In the genomic region with DNA sequence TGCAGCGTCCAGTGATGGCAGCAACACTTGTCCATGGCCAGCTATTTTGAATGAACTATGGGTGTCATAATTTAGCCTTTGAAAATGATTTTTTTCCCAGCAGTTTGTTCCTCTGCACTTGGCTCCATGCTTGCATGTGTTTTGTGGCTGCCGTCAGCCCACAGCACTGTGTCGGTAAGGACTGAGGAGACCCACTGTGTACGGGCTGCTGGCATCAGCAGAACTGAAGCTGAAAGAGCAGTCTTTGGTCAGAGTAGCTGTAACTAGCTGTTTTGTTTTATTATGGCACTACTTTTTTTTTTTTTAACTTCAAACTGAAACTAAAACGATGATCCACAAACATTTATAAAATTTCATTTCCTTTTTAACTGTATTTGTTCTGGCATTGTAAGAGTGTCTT, we compare ENCODE assay signal across 20 cellular contexts. TPM values are rescaled to one million over a fixed set of nuclear protein-coding genes. Genes with fewer than 3 reads are reported as not detected.
DNase-seq lines count a peak whose midpoint lies in the region; ATAC-seq and TF ChIP-seq lines count a peak whose summit lies in the region.
"Had no signal": no experiment of that assay in that cellular context is flagged by ENCODE, and none has a peak within 500 bp of the region (broad histone marks: within the 10 kb centered on the region; RNA-seq: fewer than 3 reads in every experiment).

No MANE protein-coding gene starts in this region.

- DNase-seq in activated CD4-positive, alpha-beta T cell treated with anti-CD3 and anti-CD28 coated beads for 36 hours, result no peak
- no peak for DNase-seq in activated CD4-positive, alpha-beta T cell treated with anti-CD3 and anti-CD28 coated beads for 48 hours
- no peak for DNase-seq in activated T-helper 2 cell treated with anti-CD3 and anti-CD28 coated beads, Interferon-gamma antibody, Interleukin-2, Interleukin-4, amounts not matched to agents 10 μg/mL and 5 μg/mL and 100 μg/mL, durations not matched to agents 14 hours and 24 hours and 36 hours (ENCODE audit: low spot score)
- DNase-seq in fibroblast of mammary gland (ENCODE audit: low read depth) (peak; percentile 16), germinal center (ENCODE audit: low spot score) (no peak), middle frontal gyrus (ENCODE audit: extremely low spot score, low spot score) (no peak)
- DNase-seq in stimulated activated CD4-positive, alpha-beta T cell treated with anti-CD3 and anti-CD28 coated beads, Interleukin-1b, Interleukin-23, amount 100 ng/mL, for 48 hours, result no peak
- DNase-seq: activated CD4-positive, alpha-beta T cell treated with anti-CD3 and anti-CD28 coated beads, Interleukin-2, amount 50 U/mL, for 4 hours; activated gamma-delta T cell; effector CD8-positive, alpha-beta T cell; mammary epithelial cell; NCI-H1436 treated with DMSO at 0.1 percent for 48 hours; NCI-H2227 treated with DMSO at 0.1 percent for 48 hours; SHP77; stimulated activated CD4-positive, alpha-beta T cell treated with anti-CD3 and anti-CD28 coated beads, Interleukin-4, amount 100 ng/mL, for 1 hour; stimulated activated CD8-positive, alpha-beta memory T cell treated with anti-CD3 and anti-CD28 coated beads, Interleukin-4, amount 100 ng/mL, for 48 hours; transverse colon had no signal

- peaks cover 2% of the 10 kb centered on the region for H3K4me1 Mint-ChIP-seq in activated CD4-positive, alpha-beta T cell treated with anti-CD3 and anti-CD28 coated beads for 36 hours
- peaks cover 16% of the 10 kb centered on the region for H3K4me1 Mint-ChIP-seq in activated T-helper 2 cell treated with anti-CD3 and anti-CD28 coated beads, Interferon-gamma antibody, Interleukin-2, Interleukin-4, amounts not matched to agents 10 μg/mL and 5 μg/mL and 100 μg/mL, durations not matched to agents 14 hours and 24 hours and 36 hours (ENCODE audit: low read depth)

- CTCF ChIA-PET in activated CD4-positive, alpha-beta T cell treated with anti-CD3 and anti-CD28 coated beads for 36 hours (lab: Charles Lee), result interaction anchor here (0.6 kb wide), 1 partner anchor 310 kb away, joined by 3 read pairs; no protein-coding TSS in a partner anchor

- intact Hi-C loops in activated CD4-positive, alpha-beta T cell treated with anti-CD3 and anti-CD28 coated beads for 36 hours (cut with DNase I, micrococcal nuclease), result no loop called here
- intact Hi-C loops in activated T-helper 2 cell treated with anti-CD3 and anti-CD28 coated beads, Interferon-gamma antibody, Interleukin-2, Interleukin-4, amounts not matched to agents 10 μg/mL and 5 μg/mL and 100 μg/mL, durations not matched to agents 14 hours and 24 hours and 36 hours (cut with micrococcal nuclease), result no loop called here

- ATAC-seq in activated CD4-positive, alpha-beta T cell treated with anti-CD3 and anti-CD28 coated beads for 36 hours, result no peak

- H3K27me3 Mint-ChIP-seq in activated CD4-positive, alpha-beta T cell treated with anti-CD3 and anti-CD28 coated beads for 36 hours, result no peaks in the 10 kb centered on the region
- no peaks in the 10 kb centered on the region for H3K27me3 Mint-ChIP-seq in activated T-helper 2 cell treated with anti-CD3 and anti-CD28 coated beads, Interferon-gamma antibody, Interleukin-2, Interleukin-4, amounts not matched to agents 10 μg/mL and 5 μg/mL and 100 μg/mL, durations not matched to agents 14 hours and 24 hours and 36 hours (ENCODE audit: low read depth)

- H3K9me3 ChIP-seq in skeletal muscle satellite cell (replicated peaks; ENCODE audit: low read length), result no peaks in the 10 kb centered on the region
- H3K9me3 ChIP-seq: transverse colon had no signal

- POLR2A ChIA-PET in activated CD4-positive, alpha-beta T cell treated with anti-CD3 and anti-CD28 coated beads for 36 hours (lab: Charles Lee), result interaction anchor here (0.5 kb wide), 1 partner anchor 13 kb away, joined by 3 read pairs; no protein-coding TSS in a partner anchor

- H3K36me3 Mint-ChIP-seq in activated CD4-positive, alpha-beta T cell treated with anti-CD3 and anti-CD28 coated beads for 36 hours (ENCODE audit: low read depth), result peaks cover 29% of the 10 kb centered on the region
- H3K36me3 Mint-ChIP-seq in activated T-helper 2 cell treated with anti-CD3 and anti-CD28 coated beads, Interferon-gamma antibody, Interleukin-2, Interleukin-4, amounts not matched to agents 10 μg/mL and 5 μg/mL and 100 μg/mL, durations not matched to agents 14 hours and 24 hours and 36 hours (ENCODE audit: low read depth), result peaks cover 70% of the 10 kb centered on the region

- H3K9me3 Mint-ChIP-seq in activated CD4-positive, alpha-beta T cell treated with anti-CD3 and anti-CD28 coated beads for 36 hours (ENCODE audit: low read depth), result no peaks in the 10 kb centered on the region
- H3K9me3 Mint-ChIP-seq in activated T-helper 2 cell treated with anti-CD3 and anti-CD28 coated beads, Interferon-gamma antibody, Interleukin-2, Interleukin-4, amounts not matched to agents 10 μg/mL and 5 μg/mL and 100 μg/mL, durations not matched to agents 14 hours and 24 hours and 36 hours, result no peaks in the 10 kb centered on the region

- TF ChIP-seq CTCF in fibroblast of mammary gland (conservative IDR thresholded peaks at IDR 0.05; ENCODE audit: control insufficient read depth, insufficient read depth, low read depth, low read length), result no peak

- H3K9ac ChIP-seq in skeletal muscle satellite cell (ENCODE audit: low read depth, low read length), result peak overlapping the region; percentile 69

- H3K4me2 ChIP-seq in skeletal muscle satellite cell (ENCODE audit: low read length), result peak overlapping the region; percentile 79

- no peak overlapping the region for H3K4me3 Mint-ChIP-seq in activated CD4-positive, alpha-beta T cell treated with anti-CD3 and anti-CD28 coated beads for 36 hours
- H3K4me3 Mint-ChIP-seq in activated T-helper 2 cell treated with anti-CD3 and anti-CD28 coated beads, Interferon-gamma antibody, Interleukin-2, Interleukin-4, amounts not matched to agents 10 μg/mL and 5 μg/mL and 100 μg/mL, durations not matched to agents 14 hours and 24 hours and 36 hours (ENCODE audit: low read depth), result no peak overlapping the region

- no peaks in the 10 kb centered on the region for H3K27me3 ChIP-seq in skeletal muscle satellite cell (ENCODE audit: control insufficient read depth, insufficient read depth, low read length)
- H3K27me3 ChIP-seq: foreskin keratinocyte, transverse colon had no signal

- H3K27ac Mint-ChIP-seq in activated CD4-positive, alpha-beta T cell treated with anti-CD3 and anti-CD28 coated beads for 36 hours, result peak overlapping the region; percentile 26
- H3K27ac Mint-ChIP-seq in activated T-helper 2 cell treated with anti-CD3 and anti-CD28 coated beads, Interferon-gamma antibody, Interleukin-2, Interleukin-4, amounts not matched to agents 10 μg/mL and 5 μg/mL and 100 μg/mL, durations not matched to agents 14 hours and 24 hours and 36 hours, result peak overlapping the region; percentile 59

- peaks cover 41% of the 10 kb centered on the region for H3K36me3 ChIP-seq in skeletal muscle satellite cell (ENCODE audit: insufficient read depth, low read length)

- H3K4me1 ChIP-seq in skeletal muscle satellite cell (ENCODE audit: control insufficient read depth, insufficient read depth, low read length), result peaks cover 31% of the 10 kb centered on the region
- H3K4me1 ChIP-seq: foreskin keratinocyte had no signal

- no peak overlapping the region for H3K4me3 ChIP-seq in fibroblast of mammary gland (ENCODE audit: control insufficient read depth, low read depth, low read length)
- peak overlapping the region; percentile 58 for H3K4me3 ChIP-seq in skeletal muscle satellite cell (ENCODE audit: low read length)
- H3K4me3 ChIP-seq: transverse colon had no signal

RNA-seq across cellular contexts. Expression of a gene that starts 50.3 kb away (rescaled TPM):
- total RNA-seq in activated CD4-positive, alpha-beta T cell treated with anti-CD3 and anti-CD28 coated beads for 36 hours, result under 1 TPM; 0.30 to 0.46 TPM
- 0.46 and 0.51 TPM in 2 replicates for total RNA-seq in activated T-helper 2 cell treated with anti-CD3 and anti-CD28 coated beads, Interferon-gamma antibody, Interleukin-2, Interleukin-4, amounts not matched to agents 10 μg/mL and 5 μg/mL and 100 μg/mL, durations not matched to agents 14 hours and 24 hours and 36 hours
- total RNA-seq in skeletal muscle satellite cell (2012; rRNA removed), result not detected in 2 replicates
- total RNA-seq: foreskin keratinocyte, LHCN-M2, mammary epithelial cell, transverse colon had no signal
